ENCODE assay signal across 12 cellular contexts in the genomic region with DNA sequence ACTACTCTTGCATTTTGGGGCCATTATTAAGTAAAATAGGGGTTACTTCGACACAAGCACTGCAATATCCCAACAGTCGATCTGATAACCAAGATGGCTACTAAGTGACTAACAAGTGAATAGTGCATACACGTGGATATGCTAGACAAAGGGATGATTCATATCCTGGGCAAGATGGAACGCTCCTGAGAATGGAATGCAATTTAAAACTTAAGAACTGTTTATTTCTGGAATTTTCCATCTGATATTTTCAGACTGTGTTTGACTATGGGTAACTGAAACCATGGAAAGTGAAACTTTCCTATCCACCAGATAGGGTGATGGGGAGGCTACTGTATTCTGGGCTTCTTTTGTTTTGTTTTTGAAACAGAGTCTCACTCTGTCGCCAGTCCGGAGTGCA.
DNase-seq lines count a peak whose midpoint lies in the region; ATAC-seq and TF ChIP-seq lines count a peak whose summit lies in the region.
"Had no signal": no experiment of that assay in that cellular context is flagged by ENCODE, and none has a peak within 500 bp of the region (broad histone marks: within the 10 kb centered on the region; RNA-seq: fewer than 3 reads in every experiment).

No MANE protein-coding gene starts in this region.

- H3K4me3 ChIP-seq in PC-3 (ENCODE audit: low read length), result no peak overlapping the region
- H3K4me3 ChIP-seq in mesodermal cell (ENCODE audit: extremely low read depth, insufficient read depth, low read length, poor library complexity, severe bottlenecking), result no peak overlapping the region
- no peak overlapping the region for H3K4me3 ChIP-seq in GM23338

- H3K27me3 Mint-ChIP-seq in GM23338 (ENCODE audit: insufficient read depth, low read depth, poor library complexity), result no peaks in the 10 kb centered on the region

- H3F3A ChIP-seq in PC-3 (ENCODE audit: low read length, unreplicated experiment) (no peaks in the 10 kb centered on the region), GM23338 (replicated peaks; ENCODE audit: low read depth) (no peaks in the 10 kb centered on the region)

- no peak overlapping the region for H3K27ac Mint-ChIP-seq in GM23338
- H3K27ac Mint-ChIP-seq: H9 had no signal

- H2AFZ ChIP-seq in PC-3 (ENCODE audit: low read length), result peak overlapping the region; percentile 45
- H2AFZ ChIP-seq in GM23338, result no peak overlapping the region

- DNase-seq in COLO829 (ENCODE audit: low spot score) (peak; percentile 76), PC-3 (peak; percentile 90), dermis microvascular lymphatic vessel endothelial cell (ENCODE audit: low read depth in 2 of 2) (peak; percentile 88 to 92), GM23338 (ENCODE audit: low spot score) (no peak), posterior vena cava (ENCODE audit: low spot score) (no peak), COR-L47 (lab: John Stamatoyannopoulos, UW) (no peak)
- DNase-seq in stimulated activated CD4-positive, alpha-beta T cell treated with anti-CD3 and anti-CD28 coated beads, Interleukin-4, amount 100 ng/mL, for 1 hour, result no peak
- DNase-seq: H9, NCI-H1694 treated with DMSO at 0.1 percent for 48 hours, right cardiac atrium had no signal

- TF ChIP-seq CTCF in PC-3 (conservative IDR thresholded peaks at IDR 0.05; ENCODE audit: low read depth, low read length) (no peak), GM23338 (conservative IDR thresholded peaks at IDR 0.05; ENCODE audit: low read depth in 2 of 2) (no peak)

- H3K4me1 Mint-ChIP-seq in GM23338, result no peaks in the 10 kb centered on the region

- no TSS peak for BruUV-seq in PC-3 (replicated peaks; lab: Mats Ljungman, UMichigan)

- H3K79me2 ChIP-seq in PC-3 (ENCODE audit: low read length) (no peaks in the 10 kb centered on the region; the same call in 1 of the 2 replicates), GM23338 (replicated peaks; ENCODE audit: insufficient read depth) (peaks cover 7% of the 10 kb centered on the region; the same call in 1 of the 2 replicates)

- POLR2A ChIA-PET in PC-3 (lab: Charles Lee; ENCODE audit: unreplicated experiment), result no interaction called here

- intact Hi-C loops in PC-3 (cut with micrococcal nuclease), result no loop called here
- intact Hi-C loops in posterior vena cava (cut with DNase I), result no loop called here

- no peaks in the 10 kb centered on the region for H3K9me3 Mint-ChIP-seq in GM23338
- H3K9me3 Mint-ChIP-seq: H9 had no signal

- H3K4me2 ChIP-seq in PC-3 (ENCODE audit: low read length) (no peak overlapping the region), GM23338 (no peak overlapping the region)

- CTCF ChIA-PET in PC-3 (lab: Charles Lee), result no interaction called here

- WGBS in mesodermal cell (ENCODE audit: insufficient coverage in 2 of 2), 2 experiments, result 79 to 95% methylated on average over 4 to 5 of the region's 6 CpGs

- H4K20me1 ChIP-seq in PC-3 (ENCODE audit: low read length) (no peaks in the 10 kb centered on the region), GM23338 (replicated peaks; ENCODE audit: insufficient read depth) (no peaks in the 10 kb centered on the region; the same call in 1 of the 2 replicates)

- no peaks in the 10 kb centered on the region for H3K9me3 ChIP-seq in PC-3 (ENCODE audit: low read length)
- no peaks in the 10 kb centered on the region for H3K9me3 ChIP-seq in mesodermal cell (ENCODE audit: control insufficient read depth, low read length)

- no peaks in the 10 kb centered on the region for H3K27me3 ChIP-seq in PC-3 (ENCODE audit: low read length)
- H3K27me3 ChIP-seq in GM23338 (ENCODE audit: insufficient read depth), result no peaks in the 10 kb centered on the region

- H3K4me3 Mint-ChIP-seq in GM23338, result no peak overlapping the region
- H3K4me3 Mint-ChIP-seq: H9 had no signal

- ATAC-seq in PC-3 (peak; percentile 86), GM23338 (no peak)
- ATAC-seq: activated CD4-positive, CD25-positive, alpha-beta regulatory T cell treated with anti-CD3 and anti-CD28 coated beads, Interleukin-2, amount 50 U/mL, for 24 hours had no signal

- H3K27ac ChIP-seq in PC-3 (ENCODE audit: low read length), result peak overlapping the region; percentile 83
- peak overlapping the region; percentile 83 for H3K27ac ChIP-seq in mesodermal cell (ENCODE audit: low read depth, low read length, severe bottlenecking)
- no peak overlapping the region for H3K27ac ChIP-seq in GM23338 (ENCODE audit: low read depth)

- peaks cover 7% of the 10 kb centered on the region; the same call in 1 of the 3 replicates for H3K36me3 Mint-ChIP-seq in GM23338 (ENCODE audit: low read depth)

- H3K36me3 ChIP-seq in PC-3 (ENCODE audit: low read depth, low read length) (peaks cover 4% of the 10 kb centered on the region; the same call in 1 of the 2 replicates), mesodermal cell (ENCODE audit: control insufficient read depth, insufficient read depth, low read length) (peaks cover 18% of the 10 kb centered on the region), GM23338 (ENCODE audit: insufficient read depth) (no peaks in the 10 kb centered on the region)

- H3K9me2 ChIP-seq in PC-3 (replicated peaks; ENCODE audit: low read length) (no peaks in the 10 kb centered on the region), GM23338 (ENCODE audit: insufficient read depth) (no peaks in the 10 kb centered on the region)

- H3K4me1 ChIP-seq in PC-3 (ENCODE audit: insufficient read depth, low read length), result peaks cover 11% of the 10 kb centered on the region
- no peaks in the 10 kb centered on the region for H3K4me1 ChIP-seq in mesodermal cell (ENCODE audit: control insufficient read depth, insufficient read depth, low read length, poor library complexity, severe bottlenecking)
- no peaks in the 10 kb centered on the region for H3K4me1 ChIP-seq in GM23338 (ENCODE audit: insufficient read depth)

- peak overlapping the region; percentile 27 for H3K9ac ChIP-seq in PC-3 (ENCODE audit: low read length)

TF ChIP-seq in GM23338, 12 proteins besides CTCF, POLR2A, EP300 and RAD21 (continues in another document):
- TF ChIP-seq, protein P1, sequence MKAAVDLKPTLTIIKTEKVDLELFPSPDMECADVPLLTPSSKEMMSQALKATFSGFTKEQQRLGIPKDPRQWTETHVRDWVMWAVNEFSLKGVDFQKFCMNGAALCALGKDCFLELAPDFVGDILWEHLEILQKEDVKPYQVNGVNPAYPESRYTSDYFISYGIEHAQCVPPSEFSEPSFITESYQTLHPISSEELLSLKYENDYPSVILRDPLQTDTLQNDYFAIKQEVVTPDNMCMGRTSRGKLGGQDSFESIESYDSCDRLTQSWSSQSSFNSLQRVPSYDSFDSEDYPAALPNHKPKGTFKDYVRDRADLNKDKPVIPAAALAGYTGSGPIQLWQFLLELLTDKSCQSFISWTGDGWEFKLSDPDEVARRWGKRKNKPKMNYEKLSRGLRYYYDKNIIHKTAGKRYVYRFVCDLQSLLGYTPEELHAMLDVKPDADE (IDR thresholded peaks at IDR 0.05), result no peak
- TF ChIP-seq POLR2AphosphoS5 (IDR thresholded peaks at IDR 0.05; ENCODE audit: low read depth), result no peak
- no peak for TF ChIP-seq CREB1 (CRISPR knock-in tag; IDR thresholded peaks at IDR 0.05; ENCODE audit: low read depth)
- TF ChIP-seq NANOG (IDR thresholded peaks at IDR 0.05; ENCODE audit: borderline replicate concordance), result no peak
- no peak for TF ChIP-seq JUNB (IDR thresholded peaks at IDR 0.05; ENCODE audit: unreplicated experiment)
- no peak for TF ChIP-seq EZH2 (IDR thresholded peaks at IDR 0.05; ENCODE audit: low read depth, unreplicated experiment)
- no peak for TF ChIP-seq EZH2phosphoT487 (IDR thresholded peaks at IDR 0.05; ENCODE audit: unreplicated experiment)
- TF ChIP-seq ZNF331 (CRISPR knock-in tag; IDR thresholded peaks at IDR 0.05; ENCODE audit: low read depth), result no peak

Comparison
In these comparisons a context has a peak if more than half of its experiments do, and no peak if none do; other contexts are left out.
1. DNase-seq: peak in COLO829 (single experiment), PC-3 (single experiment) and dermis microvascular lymphatic vessel endothelial cell (2 of 2); none in GM23338 (single experiment), stimulated activated CD4-positive, alpha-beta T cell treated with anti-CD3 and anti-CD28 coated beads, Interleukin-4, amount 100 ng/mL, for 1 hour (single experiment), posterior vena cava (single experiment) and COR-L47 (single experiment).